ENCODE assay signal across 21 cellular contexts in genomic region chr12:117439531-117440001, GRCh38.
DNase-seq lines count a peak whose midpoint lies in the region; ATAC-seq, FAIRE-seq and TF ChIP-seq lines count a peak whose summit lies in the region.
"Had no signal": no experiment of that assay in that cellular context is flagged by ENCODE, and none has a peak within 500 bp of the region (broad histone marks: within the 10 kb centered on the region; RNA-seq: fewer than 3 reads in every experiment).

No MANE protein-coding gene starts in this region.

- no peak overlapping the region for H3K27ac Mint-ChIP-seq in activated CD4-positive, alpha-beta T cell treated with anti-CD3 and anti-CD28 coated beads, Interleukin-2, amount 10 ng/mL, durations not matched to agents 7 days and 5 days
- H3K27ac Mint-ChIP-seq: activated T-helper 17 cell treated with anti-CD3 and anti-CD28 coated beads, Interleukin-2, amount 50 U/mL, for 72 hours; T-helper 17 cell had no signal

- H3K27me3 Mint-ChIP-seq in activated CD4-positive, alpha-beta T cell treated with anti-CD3 and anti-CD28 coated beads, Interleukin-2, amount 10 ng/mL, durations not matched to agents 7 days and 5 days: no peaks in the 10 kb centered on the region
- H3K27me3 Mint-ChIP-seq: activated T-helper 17 cell treated with anti-CD3 and anti-CD28 coated beads, Interleukin-2, amount 50 U/mL, for 72 hours had no signal

- no peak for TF ChIP-seq CTCF in HepG2 (CRISPR knock-in tag; IDR thresholded peaks at IDR 0.05)

- TF ChIP-seq RAD21 in HepG2 (CRISPR knock-in tag; IDR thresholded peaks at IDR 0.05): no peak

- H3K36me3 Mint-ChIP-seq in activated CD4-positive, alpha-beta T cell treated with anti-CD3 and anti-CD28 coated beads, Interleukin-2, amount 10 ng/mL, durations not matched to agents 7 days and 5 days (ENCODE audit: low read depth): no peaks in the 10 kb centered on the region

- no peak for TF ChIP-seq POLR2A in HepG2 (IDR thresholded peaks at IDR 0.05; ENCODE audit: insufficient read depth in 1 of 2, low read depth in 2 of 2, low read length in 2 of 2)

- H3K9me3 Mint-ChIP-seq in activated CD4-positive, alpha-beta T cell treated with anti-CD3 and anti-CD28 coated beads, Interleukin-2, amount 10 ng/mL, durations not matched to agents 7 days and 5 days: no peaks in the 10 kb centered on the region
- H3K9me3 Mint-ChIP-seq: activated T-helper 17 cell treated with anti-CD3 and anti-CD28 coated beads, Interleukin-2, amount 50 U/mL, for 72 hours had no signal

- ATAC-seq in right cardiac atrium (peak; percentile 33 to 48), HepG2 (no peak)
- ATAC-seq: activated T-helper 17 cell treated with anti-CD3 and anti-CD28 coated beads, Interleukin-2, amount 50 U/mL, for 72 hours; T-helper 17 cell had no signal

- H3K4me3 ChIP-seq in right cardiac atrium (ENCODE audit: low read length) (no peak overlapping the region), HepG2 (replicated peaks in 1 of 3; ENCODE audit: insufficient read depth in 1 of 3, low read depth in 2 of 3, low read length in 3 of 3) (no peak overlapping the region)
- H3K4me3 ChIP-seq: ovary had no signal

- H3K4me1 ChIP-seq in right cardiac atrium (ENCODE audit: control insufficient read depth, insufficient read depth, low read length) (no peaks in the 10 kb centered on the region), HepG2 (ENCODE audit: insufficient read depth, low read length) (no peaks in the 10 kb centered on the region)

- BruUV-seq in HepG2 (replicated peaks; lab: Mats Ljungman, UMichigan): no TSS peak

- H3K27me3 ChIP-seq in right cardiac atrium (ENCODE audit: control insufficient read depth, insufficient read depth): no peaks in the 10 kb centered on the region
- peaks cover 0 to 6% of the 10 kb centered on the region in 2 experiments; a peak in 3 of 5 replicates for H3K27me3 ChIP-seq in HepG2 (ENCODE audit: control insufficient read depth in 1 of 2, insufficient read depth in 2 of 2, low read length in 2 of 2)
- H3K27me3 ChIP-seq: ovary had no signal

- in situ Hi-C loops in HepG2 (cut with HindIII; ENCODE audit: extremely low pct_ligation_motif_present, low pct_unique_long_range_greater_than_20kb): no loop called here

- no peaks in the 10 kb centered on the region for H3K9me3 ChIP-seq in right cardiac atrium (ENCODE audit: control insufficient read depth, low read length)
- H3K9me3 ChIP-seq in HepG2 (ENCODE audit: low read length): no peaks in the 10 kb centered on the region
- H3K9me3 ChIP-seq: ovary had no signal

- H3K9ac ChIP-seq in HepG2 (ENCODE audit: insufficient read depth, low read depth, low read length): no peak overlapping the region

- no peaks in the 10 kb centered on the region for H3K36me3 ChIP-seq in HepG2 (replicated peaks in 1 of 2; ENCODE audit: control insufficient read depth in 1 of 2, insufficient read depth in 2 of 2, low read length in 2 of 2)
- H3K36me3 ChIP-seq: ovary had no signal

- POLR2A ChIA-PET in activated CD4-positive, alpha-beta T cell treated with anti-CD3 and anti-CD28 coated beads, Interleukin-2, amount 10 ng/mL, durations not matched to agents 7 days and 5 days (lab: Charles Lee): no interaction called here
- POLR2A ChIA-PET in HepG2 (lab: Yijun Ruan, JAX): no interaction called here

- CTCF ChIA-PET in activated CD4-positive, alpha-beta T cell treated with anti-CD3 and anti-CD28 coated beads, Interleukin-2, amount 10 ng/mL, durations not matched to agents 7 days and 5 days (lab: Charles Lee): no interaction called here
- CTCF ChIA-PET in HepG2 (lab: Yijun Ruan, JAX; ENCODE audit: low intra/inter-chr PET ratio, low total read pairs): no interaction called here

- H3K79me2 ChIP-seq in HepG2 (ENCODE audit: insufficient read depth, low read length): no peaks in the 10 kb centered on the region

- TF ChIP-seq EP300 in HepG2 (IDR thresholded peaks at IDR 0.05; ENCODE audit: low read depth in 2 of 2, low read length in 2 of 2) (no peak), HepG2 (CRISPR knock-in tag; IDR thresholded peaks at IDR 0.05; ENCODE audit: borderline replicate concordance) (no peak)

- no peak for FAIRE-seq in HepG2 (lab: Jason Lieb, UNC)
- FAIRE-seq: A204.1, bronchial epithelial cell, H1 had no signal

- WGBS in right cardiac atrium: 39% methylated on average over 13 of the region's 13 CpGs
- WGBS in HepG2 (ENCODE audit: low lambda C conversion rate): 33% methylated on average over 4 of the region's 13 CpGs

- H2AFZ ChIP-seq in HepG2 (ENCODE audit: low read length): no peak overlapping the region

- no peaks in the 10 kb centered on the region for H3K4me1 Mint-ChIP-seq in activated CD4-positive, alpha-beta T cell treated with anti-CD3 and anti-CD28 coated beads, Interleukin-2, amount 10 ng/mL, durations not matched to agents 7 days and 5 days
- H3K4me1 Mint-ChIP-seq: activated T-helper 17 cell treated with anti-CD3 and anti-CD28 coated beads, Interleukin-2, amount 50 U/mL, for 72 hours; T-helper 17 cell had no signal

- no peak overlapping the region for H3K4me2 ChIP-seq in HepG2 (ENCODE audit: low read depth, low read length)

- intact Hi-C loops in right cardiac atrium (cut with DNase I): no loop called here
- intact Hi-C loops in HepG2 (cut with micrococcal nuclease; ENCODE audit: unreplicated experiment): no loop called here

- H3K27ac ChIP-seq in angular gyrus (ENCODE audit: low read depth, low read length) (peak overlapping the region; percentile 50), right cardiac atrium (ENCODE audit: low read length) (no peak overlapping the region), substantia nigra (ENCODE audit: low read depth, low read length, poor library complexity, severe bottlenecking) (peak overlapping the region; percentile 85), HepG2 (ENCODE audit: extremely low read length, insufficient read depth, low read length) (no peak overlapping the region)
- H3K27ac ChIP-seq: C4-2B, ovary had no signal

- H3K4me3 Mint-ChIP-seq in activated CD4-positive, alpha-beta T cell treated with anti-CD3 and anti-CD28 coated beads, Interleukin-2, amount 10 ng/mL, durations not matched to agents 7 days and 5 days: no peak overlapping the region
- H3K4me3 Mint-ChIP-seq: activated T-helper 17 cell treated with anti-CD3 and anti-CD28 coated beads, Interleukin-2, amount 50 U/mL, for 72 hours; T-helper 17 cell had no signal

- no peaks in the 10 kb centered on the region for H4K20me1 ChIP-seq in HepG2 (ENCODE audit: insufficient read depth, low read length)

- DNase-seq in NCI-H2196 (lab: John Stamatoyannopoulos, UW; ENCODE audit: unreplicated experiment) (peak; percentile 17), NCI-H2196 treated with DMSO at 0.1 percent for 48 hours (lab: John Stamatoyannopoulos, UW; ENCODE audit: unreplicated experiment) (no peak), right cardiac atrium (peak in 1 of 3 donors; percentile 52), substantia nigra (lab: John Stamatoyannopoulos, UW) (peak in 20 of 49 donors; percentile 1 to 44 (median 14)), ureter (ENCODE audit: low spot score) (no peak), HepG2 (ENCODE audit: low spot score) (no peak)
- no peak for DNase-seq in activated CD4-positive, alpha-beta T cell treated with anti-CD3 and anti-CD28 coated beads, Interleukin-2, amount 10 ng/mL, durations not matched to agents 7 days and 5 days
- DNase-seq: DND-41; effector CD8-positive, alpha-beta T cell; MV-4-11; NCI-H2081; ovary; stimulated activated CD4-positive, alpha-beta T cell treated with anti-CD3 and anti-CD28 coated beads, Interleukin-2, amount 100 ng/mL, for 48 hours; T-helper 17 cell; trophoblast cell had no signal

TF ChIP-seq in HepG2, 621 proteins besides CTCF, POLR2A, EP300 and RAD21:
- TF ChIP-seq ZFP36 (IDR thresholded peaks at IDR 0.05; ENCODE audit: borderline replicate concordance, low read depth, low read length, partially characterized antibody) (no peak), ZNF772 (CRISPR knock-in tag; IDR thresholded peaks at IDR 0.05) (no peak), ZNF414 (CRISPR knock-in tag; IDR thresholded peaks at IDR 0.05) (no peak), ZMAT3 (CRISPR knock-in tag; conservative IDR thresholded peaks at IDR 0.05) (no peak), DR1 (CRISPR knock-in tag; IDR thresholded peaks at IDR 0.05) (no peak), YEATS2 (CRISPR knock-in tag; IDR thresholded peaks at IDR 0.05; ENCODE audit: borderline replicate concordance) (no peak), ZMAT5 (CRISPR knock-in tag; IDR thresholded peaks at IDR 0.05; ENCODE audit: borderline replicate concordance, low read depth) (no peak), ARNT2 (CRISPR knock-in tag; IDR thresholded peaks at IDR 0.05; ENCODE audit: low read depth) (no peak)

Comparison
In these comparisons a context has a peak if more than half of its experiments do, and no peak if none do; other contexts are left out.
1. H3K27ac ChIP-seq: peak in angular gyrus (single experiment) and substantia nigra (single experiment); none in right cardiac atrium (single experiment) and HepG2 (single experiment).